Comparison of ENCODE assay signal across 23 cellular contexts in genomic region chr6:165872311-165872710, GRCh38.
"Had no signal": no experiment of that assay in that cellular context is flagged by ENCODE, and none has a peak within 500 bp of the region (broad histone marks: within the 10 kb centered on the region; RNA-seq: fewer than 3 reads in every experiment).

No MANE protein-coding gene starts in this region.

- H3K4me1 ChIP-seq: lower lobe of right lung, pancreas, right lobe of liver, vagina had no signal

- H3K27me3 ChIP-seq: gastroesophageal sphincter, right lobe of liver, stomach, thyroid gland, vagina had no signal

- H3K4me1 Mint-ChIP-seq: memory B cell, natural killer cell had no signal

- H3K27ac Mint-ChIP-seq: memory B cell, natural killer cell had no signal

- H3K4me3 Mint-ChIP-seq: memory B cell, natural killer cell had no signal

- DNase-seq: cerebellar nuclear complex; dorsolateral prefrontal cortex; effector CD4-positive, alpha-beta T cell; foreskin fibroblast; left ventricle myocardium superior; lower lobe of right lung; natural killer cell; occipital lobe; pancreas; retina; right lobe of liver; stimulated activated CD4-positive, alpha-beta T cell treated with anti-CD3 and anti-CD28 coated beads, Interleukin-12 subunit alpha, Interleukin-12 subunit beta, amount 100 ng/mL, for 4 hours; stimulated activated CD4-positive, alpha-beta T cell treated with anti-CD3 and anti-CD28 coated beads, Interleukin-1b, Interleukin-23, amount 100 ng/mL, for 48 hours; stimulated activated CD4-positive, alpha-beta T cell treated with anti-CD3 and anti-CD28 coated beads, Interleukin-4, amount 100 ng/mL, for 1 hour; stimulated activated CD8-positive, alpha-beta memory T cell treated with anti-CD3 and anti-CD28 coated beads, Interleukin-4, amount 100 ng/mL, for 48 hours; stimulated activated naive CD4-positive, alpha-beta T cell; stomach; thyroid gland; trophoblast cell had no signal

- ATAC-seq: gastroesophageal sphincter, left ventricle myocardium superior, natural killer cell, pancreas, right lobe of liver had no signal

- H3K9me3 ChIP-seq: pancreas, right lobe of liver, thyroid gland, vagina had no signal

- H3K4me3 ChIP-seq: dorsolateral prefrontal cortex, gastroesophageal sphincter, lower lobe of right lung, pancreas, right lobe of liver, smooth muscle cell, stomach, thyroid gland, vagina had no signal

- H3K27ac ChIP-seq: dorsolateral prefrontal cortex, gastroesophageal sphincter, lower lobe of right lung, pancreas, right lobe of liver, stomach, thyroid gland, vagina had no signal

- H3K36me3 ChIP-seq: gastroesophageal sphincter, lower lobe of right lung, pancreas, right lobe of liver, stomach, thyroid gland, vagina had no signal
